In genomic region chr1:19960621-19961020, GRCh38 we compare ENCODE assay signal across 29 cellular contexts. TPM values are rescaled to one million over a fixed set of nuclear protein-coding genes. Genes with fewer than 3 reads are reported as not detected.
"Had no signal": no experiment of that assay in that cellular context is flagged by ENCODE, and none has a peak within 500 bp of the region (broad histone marks: within the 10 kb centered on the region; RNA-seq: fewer than 3 reads in every experiment).

No MANE protein-coding gene starts in this region.

- H3K9me3 Mint-ChIP-seq: central memory CD8-positive, alpha-beta T cell; effector memory CD8-positive, alpha-beta T cell; natural killer cell treated with Interleukin-12 subunit alpha and Interleukin-12 subunit beta and Interleukin-15 and Interleukin-18, amount 100 ng/mL, for 72 hours; type B pancreatic cell had no signal

- H3K27me3 ChIP-seq: hepatocyte, ovary, vagina had no signal

- H3K4me1 Mint-ChIP-seq: activated naive CD8-positive, alpha-beta T cell treated with anti-CD3 and anti-CD28 coated beads, Interleukin-2, amount 10 ng/mL, durations not matched to agents 7 days and 5 days; central memory CD8-positive, alpha-beta T cell had no signal

- FAIRE-seq: colon, frontal cortex, islet of Langerhans had no signal

- H3K36me3 Mint-ChIP-seq: activated naive CD8-positive, alpha-beta T cell treated with anti-CD3 and anti-CD28 coated beads, Interleukin-2, amount 10 ng/mL, durations not matched to agents 7 days and 5 days; natural killer cell treated with Interleukin-12 subunit alpha and Interleukin-12 subunit beta and Interleukin-15 and Interleukin-18, amount 100 ng/mL, for 72 hours; type B pancreatic cell had no signal

- DNase-seq: activated CD4-positive, alpha-beta T cell treated with anti-CD3 and anti-CD28 coated beads, Interleukin-2, amount 50 U/mL, for 1 hour; activated CD4-positive, CD25-positive, alpha-beta regulatory T cell treated with anti-CD3 and anti-CD28 coated beads, Interleukin-2, amount 50 U/mL, for 72 hours; activated CD8-positive, alpha-beta T cell treated with anti-CD3 and anti-CD28 coated beads, Interleukin-2, amount 10 ng/mL, durations not matched to agents 7 days and 5 days; activated naive CD4-positive, alpha-beta T cell; activated naive CD8-positive, alpha-beta T cell treated with anti-CD3 and anti-CD28 coated beads, Interleukin-2, amount 10 ng/mL, durations not matched to agents 7 days and 5 days; amniotic stem cell; effector memory CD8-positive, alpha-beta T cell; glutamatergic neuron; left ventricle myocardium superior; mammary epithelial cell; midbrain; ovary; stimulated activated CD4-positive, alpha-beta T cell treated with anti-CD3 and anti-CD28 coated beads, Interleukin-2, amount 100 ng/mL, for 48 hours; stimulated activated CD8-positive, alpha-beta memory T cell treated with anti-CD3 and anti-CD28 coated beads, Interleukin-4, amount 100 ng/mL, for 48 hours; stimulated activated naive CD4-positive, alpha-beta T cell treated with Interleukin-2 at 50 U/mL for 16 hours had no signal

- H3K4me3 Mint-ChIP-seq: activated CD8-positive, alpha-beta T cell treated with anti-CD3 and anti-CD28 coated beads, Interleukin-2, amount 10 ng/mL, durations not matched to agents 7 days and 5 days; activated naive CD8-positive, alpha-beta T cell treated with anti-CD3 and anti-CD28 coated beads, Interleukin-2, amount 10 ng/mL, durations not matched to agents 7 days and 5 days; central memory CD8-positive, alpha-beta T cell; effector memory CD8-positive, alpha-beta T cell; natural killer cell treated with Interleukin-12 subunit alpha and Interleukin-12 subunit beta and Interleukin-15 and Interleukin-18, amount 100 ng/mL, for 72 hours; type B pancreatic cell had no signal

- H3K4me1 ChIP-seq: breast epithelium, esophagus muscularis mucosa, prostate gland, vagina had no signal

- H3K36me3 ChIP-seq: breast epithelium, esophagus muscularis mucosa, ovary, prostate gland, thoracic aorta, vagina had no signal

- ATAC-seq: activated CD8-positive, alpha-beta T cell treated with anti-CD3 and anti-CD28 coated beads, Interleukin-2, amount 10 ng/mL, durations not matched to agents 7 days and 5 days; effector memory CD8-positive, alpha-beta T cell; left ventricle myocardium superior; natural killer cell treated with Interleukin-12 subunit alpha and Interleukin-12 subunit beta and Interleukin-15 and Interleukin-18, amount 100 ng/mL, for 72 hours had no signal

- H3K4me3 ChIP-seq: breast epithelium, esophagus muscularis mucosa, hepatocyte, ovary, prostate gland, thoracic aorta, vagina had no signal

- H3K27ac ChIP-seq: breast epithelium, esophagus muscularis mucosa, hepatocyte, ovary, prostate gland, thoracic aorta, vagina, VCaP had no signal

- H3K9me3 ChIP-seq: breast epithelium, ovary, prostate gland, thoracic aorta, vagina had no signal

- H3K27ac Mint-ChIP-seq: activated CD8-positive, alpha-beta T cell treated with anti-CD3 and anti-CD28 coated beads, Interleukin-2, amount 10 ng/mL, durations not matched to agents 7 days and 5 days; activated naive CD8-positive, alpha-beta T cell treated with anti-CD3 and anti-CD28 coated beads, Interleukin-2, amount 10 ng/mL, durations not matched to agents 7 days and 5 days; effector memory CD8-positive, alpha-beta T cell; natural killer cell treated with Interleukin-12 subunit alpha and Interleukin-12 subunit beta and Interleukin-15 and Interleukin-18, amount 100 ng/mL, for 72 hours; type B pancreatic cell had no signal

RNA-seq across cellular contexts. Expression of gene PLA2G2A, which starts 18.8 kb away (rescaled TPM):
- total RNA-seq: activated CD8-positive, alpha-beta T cell treated with anti-CD3 and anti-CD28 coated beads, Interleukin-2, amount 10 ng/mL, durations not matched to agents 7 days and 5 days; activated naive CD8-positive, alpha-beta T cell treated with anti-CD3 and anti-CD28 coated beads, Interleukin-2, amount 10 ng/mL, durations not matched to agents 7 days and 5 days; dermis microvascular lymphatic vessel endothelial cell; frontal cortex; mammary epithelial cell; natural killer cell treated with Interleukin-12 subunit alpha and Interleukin-12 subunit beta and Interleukin-15 and Interleukin-18, amount 100 ng/mL, for 72 hours had no signal

RNA-seq across cellular contexts. Expression of gene PLA2G2E, which starts 37.2 kb away (rescaled TPM):
- total RNA-seq: activated CD8-positive, alpha-beta T cell treated with anti-CD3 and anti-CD28 coated beads, Interleukin-2, amount 10 ng/mL, durations not matched to agents 7 days and 5 days; activated naive CD8-positive, alpha-beta T cell treated with anti-CD3 and anti-CD28 coated beads, Interleukin-2, amount 10 ng/mL, durations not matched to agents 7 days and 5 days; breast epithelium; dermis microvascular lymphatic vessel endothelial cell; esophagus muscularis mucosa; frontal cortex; hepatocyte; left ventricle myocardium superior; mammary epithelial cell; natural killer cell treated with Interleukin-12 subunit alpha and Interleukin-12 subunit beta and Interleukin-15 and Interleukin-18, amount 100 ng/mL, for 72 hours; ovary; prostate gland; thoracic aorta; vagina had no signal
- polyA plus RNA-seq: hepatocyte, mammary epithelial cell, ovary had no signal
